ENCODE assay signal across 8 cellular contexts in the genomic region with DNA sequence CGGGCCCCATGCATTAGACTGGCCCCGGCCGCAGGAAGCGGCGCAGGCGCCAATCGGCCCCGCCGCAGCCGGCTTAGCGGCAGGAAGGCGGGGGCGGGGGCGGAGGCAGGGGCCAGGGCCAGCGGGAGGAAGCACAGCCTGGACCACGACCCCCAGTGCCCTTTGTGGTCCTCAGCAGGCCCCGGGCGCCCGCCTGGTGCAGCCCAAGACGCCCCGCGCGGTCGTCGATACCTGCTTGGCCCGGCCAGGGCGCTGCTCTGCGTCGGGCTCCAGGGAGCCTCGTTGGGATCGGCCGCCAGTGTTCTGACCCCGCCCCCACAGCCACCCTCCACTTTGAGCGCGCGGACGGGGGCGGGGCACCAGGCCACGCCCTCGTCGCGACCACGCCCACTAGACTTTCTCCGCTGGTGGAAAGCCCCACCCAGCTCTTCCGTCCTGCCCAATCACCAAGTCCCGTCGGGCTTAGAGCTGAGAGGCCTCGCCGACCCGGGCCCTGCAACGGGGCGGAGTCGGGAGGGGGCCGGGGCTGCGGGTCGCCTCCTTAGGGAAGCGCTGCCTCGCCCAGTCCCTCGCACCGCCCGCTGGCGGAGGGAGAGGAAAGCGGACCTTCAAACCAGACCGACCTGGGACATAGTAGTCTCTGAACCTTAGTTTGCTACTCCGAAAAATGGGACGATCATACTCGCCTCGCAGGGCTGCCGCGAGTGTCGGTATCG. TPM values are rescaled to one million over a fixed set of nuclear protein-coding genes. Genes with fewer than 3 reads are reported as not detected.
DNase-seq lines count a peak whose midpoint lies in the region; ATAC-seq, FAIRE-seq and TF ChIP-seq lines count a peak whose summit lies in the region.

A gene with protein sequence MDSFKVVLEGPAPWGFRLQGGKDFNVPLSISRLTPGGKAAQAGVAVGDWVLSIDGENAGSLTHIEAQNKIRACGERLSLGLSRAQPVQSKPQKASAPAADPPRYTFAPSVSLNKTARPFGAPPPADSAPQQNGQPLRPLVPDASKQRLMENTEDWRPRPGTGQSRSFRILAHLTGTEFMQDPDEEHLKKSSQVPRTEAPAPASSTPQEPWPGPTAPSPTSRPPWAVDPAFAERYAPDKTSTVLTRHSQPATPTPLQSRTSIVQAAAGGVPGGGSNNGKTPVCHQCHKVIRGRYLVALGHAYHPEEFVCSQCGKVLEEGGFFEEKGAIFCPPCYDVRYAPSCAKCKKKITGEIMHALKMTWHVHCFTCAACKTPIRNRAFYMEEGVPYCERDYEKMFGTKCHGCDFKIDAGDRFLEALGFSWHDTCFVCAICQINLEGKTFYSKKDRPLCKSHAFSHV (minus strand): TSS at position 308 of the 716 bp plus-strand sequence. CDS start 1,092 bp downstream, outside the sequence.

- peak; percentile 10 for TF ChIP-seq CTCF in AG09319 (IDR thresholded peaks at IDR 0.05; ENCODE audit: low read depth, low read length)
- TF ChIP-seq CTCF in keratinocyte (optimal IDR thresholded peaks at IDR 0.05 in 1 of 3, IDR thresholded peaks at IDR 0.05 in 1 of 3, conservative IDR thresholded peaks at IDR 0.05 in 1 of 3; ENCODE audit: extremely low read depth in 1 of 3, insufficient read depth in 2 of 3, low read length in 3 of 3): no peak

- peak within 1 kb of the TSS; percentile 80 for H3K4me3 Mint-ChIP-seq in central memory CD8-positive, alpha-beta T cell

- peak within 1 kb of the TSS; percentile 67 for H3K27ac ChIP-seq in keratinocyte (ENCODE audit: control insufficient read depth, insufficient read depth, low read length)

- H3K27me3 ChIP-seq in keratinocyte (ENCODE audit: control insufficient read depth, extremely low read depth, insufficient read depth, low read length): no peaks in the 10 kb centered on the region

- no peaks in the 10 kb centered on the region for H3K27me3 Mint-ChIP-seq in central memory CD8-positive, alpha-beta T cell

- no peaks in the 10 kb centered on the region for H3K9me3 Mint-ChIP-seq in central memory CD8-positive, alpha-beta T cell

- H3K4me2 ChIP-seq in keratinocyte (ENCODE audit: control insufficient read depth, extremely low read depth, insufficient read depth, low read depth, low read length): peak within 1 kb of the TSS; percentile 92

- no peaks in the 10 kb centered on the region for H4K20me1 ChIP-seq in keratinocyte (ENCODE audit: control insufficient read depth, extremely low read depth, insufficient read depth, low read length)

- DNase-seq in AG09319 (ENCODE audit: extremely low read depth, low read depth) (peak; percentile 95), NCI-H446 (lab: John Stamatoyannopoulos, UW) (peak; percentile 66 to 97), keratinocyte (ENCODE audit: low read depth, low spot score) (peak; percentile 93)
- DNase-seq in activated CD4-positive, CD25-positive, alpha-beta regulatory T cell treated with anti-CD3 and anti-CD28 coated beads, Interleukin-2, amount 50 U/mL, for 16 hours (ENCODE audit: low read depth, low spot score): peak; percentile 85
- DNase-seq in central memory CD8-positive, alpha-beta T cell (ENCODE audit: low spot score in 2 of 2): peak; percentile 86 to 87
- DNase-seq in stimulated activated CD4-positive, alpha-beta T cell treated with anti-CD3 and anti-CD28 coated beads, Interleukin-15, amount 100 ng/mL, for 1 hour (ENCODE audit: low read depth in 1 of 2, low spot score in 1 of 2): peak; percentile 88 to 91

- H3K27ac Mint-ChIP-seq in central memory CD8-positive, alpha-beta T cell (ENCODE audit: low read depth): no peak within 1 kb of the TSS

- peaks cover 1 to 12% of the 10 kb centered on the region in 2 experiments for H3K36me3 ChIP-seq in keratinocyte (ENCODE audit: control insufficient read depth in 2 of 2, extremely low read depth in 1 of 2, insufficient read depth in 2 of 2, low read length in 2 of 2)

- peak within 1 kb of the TSS; percentile 83 for H3K9ac ChIP-seq in keratinocyte (ENCODE audit: control insufficient read depth, extremely low read depth, insufficient read depth, low read length)

- peaks cover 2% of the 10 kb centered on the region for H3K36me3 Mint-ChIP-seq in central memory CD8-positive, alpha-beta T cell (ENCODE audit: insufficient read depth)

- dilution Hi-C loops in keratinocyte (cut with MboI; ENCODE audit: extremely low pct_ligation_motif_present, low sequenced_read_pairs): no loop called here

- H3K9me3 ChIP-seq in keratinocyte (ENCODE audit: control insufficient read depth, low read depth, low read length): no peaks in the 10 kb centered on the region

- peaks cover 42% of the 10 kb centered on the region for H3K4me1 ChIP-seq in keratinocyte (ENCODE audit: control insufficient read depth, extremely low read depth, insufficient read depth, low read length)

- no peak for FAIRE-seq in keratinocyte (lab: Jason Lieb, UNC)

- peak within 1 kb of the TSS; percentile 68 for H2AFZ ChIP-seq in keratinocyte (ENCODE audit: control insufficient read depth, low read length)

- peaks cover 39% of the 10 kb centered on the region for H3K4me1 Mint-ChIP-seq in central memory CD8-positive, alpha-beta T cell

- ATAC-seq in GM19025 (IDR thresholded peaks at IDR 0.05; ENCODE audit: low read depth, unreplicated experiment) (peak; percentile 74), HG03342 (IDR thresholded peaks at IDR 0.05; ENCODE audit: unreplicated experiment) (peak; percentile 74)
- ATAC-seq in central memory CD8-positive, alpha-beta T cell (replicated peaks; ENCODE audit: extremely low read depth, poor library complexity, severe bottlenecking): peak; percentile 78

- H3K79me2 ChIP-seq in keratinocyte (ENCODE audit: control insufficient read depth, insufficient read depth, low read length): peaks cover 20% of the 10 kb centered on the region

- peaks cover 4% of the 10 kb centered on the region for H3K9me1 ChIP-seq in keratinocyte (ENCODE audit: control insufficient read depth, extremely low read depth, insufficient read depth, low read length)

- H3K4me3 ChIP-seq in keratinocyte (ENCODE audit: control insufficient read depth in 2 of 3, extremely low read depth in 1 of 3, insufficient read depth in 2 of 3, low read depth in 1 of 3, low read length in 3 of 3): peak within 1 kb of the TSS; percentile 77 to 81 (median 77)

RNA-seq across cellular contexts. Expression of the gene that starts here (rescaled TPM):
- polyA plus RNA-seq in keratinocyte: 48.5 to 83.6 TPM (median 60.5 TPM) in 3 replicates
- 23.4 TPM for polyA plus RNA-seq in keratinocyte (2011; ENCODE audit: low read depth)
- 33.0 and 72.1 TPM in 2 replicates for polyA plus RNA-seq in keratinocyte (2011; cell fraction: cytosol; rRNA removed)
- 124 and 193 TPM in 2 replicates for polyA plus RNA-seq in keratinocyte (2011; cell fraction: nucleus; rRNA removed)
- 35.6 and 111 TPM in 2 replicates for polyA plus RNA-seq in keratinocyte (2012; ENCODE audit: low replicate concordance)
- polyA minus RNA-seq in keratinocyte: 39.5 to 63.3 TPM (median 44.1 TPM) in 3 replicates
- polyA minus RNA-seq in keratinocyte (2011; cell fraction: cytosol; rRNA and poly(A)+ RNA removed): 84.2 TPM
- polyA minus RNA-seq in keratinocyte (2011; cell fraction: nucleus; rRNA and poly(A)+ RNA removed): 61.5 and 66.3 TPM in 2 replicates

Comparison
In these comparisons a context has a peak if more than half of its experiments do, and no peak if none do; other contexts are left out.
1. Peak in every context shown above with its lines: DNase-seq, ATAC-seq, H3K4me3 ChIP-seq and H3K27ac ChIP-seq.